In the genomic region with DNA sequence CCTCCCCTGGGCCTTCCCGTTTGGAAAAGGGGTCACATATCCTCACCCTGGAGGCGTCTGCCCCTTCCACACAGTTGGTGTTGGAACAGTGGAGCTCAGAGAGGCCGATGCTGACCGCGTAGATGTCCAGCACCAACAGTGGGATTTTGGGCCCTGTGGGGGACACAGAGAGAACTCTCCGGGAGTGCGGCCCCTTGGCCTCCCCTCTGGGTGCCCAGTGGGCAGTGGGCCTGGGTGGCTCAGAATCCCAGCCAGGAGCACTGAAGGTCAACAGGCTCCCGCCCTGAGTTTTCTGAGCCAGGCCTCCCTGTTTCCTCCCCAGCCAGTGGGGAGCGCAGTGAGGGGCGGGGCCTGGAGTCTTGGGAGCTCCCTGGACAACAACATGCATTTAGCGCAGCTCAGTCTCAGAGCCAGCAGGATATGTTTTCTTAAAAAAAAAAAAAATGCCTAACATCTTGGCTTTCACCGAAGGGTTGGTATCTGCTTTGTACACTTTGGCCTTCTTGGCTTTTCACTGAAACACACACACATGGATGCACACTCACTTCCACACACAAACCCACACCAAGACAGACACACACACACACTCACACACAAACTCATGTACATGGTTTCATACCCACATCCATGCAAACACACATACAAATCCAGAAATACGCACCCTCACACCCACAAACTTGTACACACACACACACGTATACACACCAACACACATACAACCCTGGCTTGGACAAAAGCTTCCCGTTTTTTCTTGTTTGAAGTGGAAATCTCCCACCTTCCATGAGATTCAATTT, we compare ENCODE assay signal across 9 cellular contexts. TPM values are rescaled to one million over a fixed set of nuclear protein-coding genes. Genes with fewer than 3 reads are reported as not detected.
DNase-seq lines count a peak whose midpoint lies in the region; ATAC-seq lines count a peak whose summit lies in the region.
"Had no signal": no experiment of that assay in that cellular context is flagged by ENCODE, and none has a peak within 500 bp of the region (broad histone marks: within the 10 kb centered on the region; RNA-seq: fewer than 3 reads in every experiment).

No MANE protein-coding gene starts in this region.

- H3K4me3 ChIP-seq in muscle layer of colon (ENCODE audit: low read depth in 1 of 2, low read length in 2 of 2) (peak overlapping the region; percentile 8 to 62), urinary bladder (ENCODE audit: low read depth, low read length) (no peak overlapping the region)

- no peak overlapping the region for H3K9ac ChIP-seq in muscle layer of colon (ENCODE audit: low read length)

- no peaks in the 10 kb centered on the region for H3K27me3 ChIP-seq in muscle layer of colon (ENCODE audit: control insufficient read depth in 1 of 2, insufficient read depth in 2 of 2, low read length in 2 of 2)

- in situ Hi-C loops in G401 (cut with HindIII; ENCODE audit: low sequenced_read_pairs), result loop anchor here (5.0 kb wide), 1 partner anchor 39 kb away; no protein-coding TSS in a partner anchor

- peak; percentile 47 for DNase-seq in activated effector memory CD4-positive, alpha-beta T cell treated with anti-CD3 and anti-CD28 coated beads, Interleukin-2, amount 50 U/mL, for 16 hours
- DNase-seq in activated effector memory CD4-positive, alpha-beta T cell treated with Interleukin-2 at 50 U/mL for 16 hours, result no peak
- peak; percentile 35 for DNase-seq in fibroblast of peridontal ligament (ENCODE audit: extremely low read depth)
- no peak for DNase-seq in G401 (ENCODE audit: low spot score)
- no peak for DNase-seq in T-helper 9 cell

- no peak for ATAC-seq in HG03520 (IDR thresholded peaks at IDR 0.05; ENCODE audit: unreplicated experiment)

- H3K36me3 ChIP-seq in muscle layer of colon (ENCODE audit: insufficient read depth, low read length), result no peaks in the 10 kb centered on the region
- no peaks in the 10 kb centered on the region for H3K36me3 ChIP-seq in urinary bladder (ENCODE audit: insufficient read depth)

- no peaks in the 10 kb centered on the region for H3K9me3 ChIP-seq in muscle layer of colon (ENCODE audit: low read length)

- WGBS in urinary bladder, result 36% methylated on average over 15 of the region's 15 CpGs

- H3K4me1 ChIP-seq in muscle layer of colon (ENCODE audit: insufficient read depth, low read length) (peaks cover 42% of the 10 kb centered on the region), urinary bladder (ENCODE audit: insufficient read depth) (no peaks in the 10 kb centered on the region)

- H3K27ac ChIP-seq in muscle layer of colon (ENCODE audit: low read depth, low read length), result peak overlapping the region; percentile 64
- peak overlapping the region; percentile 81 for H3K27ac ChIP-seq in urinary bladder (ENCODE audit: low read depth)

RNA-seq across cellular contexts. Expression of a gene that starts 0.6 kb away (rescaled TPM):
- total RNA-seq in urinary bladder, result 110 TPM
- 82.1 TPM for polyA plus RNA-seq in urinary bladder
- total RNA-seq in G401 (2014; rRNA removed; shearing (Covaris generic)), result 3.4 and 5.7 TPM in 2 replicates
- total RNA-seq: endothelial cell of umbilical vein had no signal
- polyA plus RNA-seq: endothelial cell of umbilical vein had no signal

RNA-seq across cellular contexts. Expression of a gene that starts 29.6 kb away (rescaled TPM):
- 21.9 TPM for total RNA-seq in urinary bladder
- 2.2 TPM for polyA plus RNA-seq in urinary bladder
- total RNA-seq in G401 (2014; rRNA removed; shearing (Covaris generic)), result 17.2 and 23.9 TPM in 2 replicates
- total RNA-seq: endothelial cell of umbilical vein had no signal
- polyA plus RNA-seq: endothelial cell of umbilical vein had no signal

RNA-seq across cellular contexts. Expression of a gene that starts 42.6 kb away (rescaled TPM):
- 2.9 TPM for total RNA-seq in urinary bladder
- polyA plus RNA-seq in urinary bladder, result 2.0 TPM
- total RNA-seq in G401 (2014; rRNA removed; shearing (Covaris generic)), result not detected in 2 replicates
- total RNA-seq: endothelial cell of umbilical vein had no signal
- polyA plus RNA-seq: endothelial cell of umbilical vein had no signal

Comparison
In these comparisons a context has a peak if more than half of its experiments do, and no peak if none do; other contexts are left out.
1. DNase-seq: peak in activated effector memory CD4-positive, alpha-beta T cell treated with anti-CD3 and anti-CD28 coated beads, Interleukin-2, amount 50 U/mL, for 16 hours (single experiment) and fibroblast of peridontal ligament (single experiment); none in activated effector memory CD4-positive, alpha-beta T cell treated with Interleukin-2 at 50 U/mL for 16 hours (single experiment), G401 (single experiment) and T-helper 9 cell (single experiment).
2. RNA of a gene that starts 0.6 kb away (total RNA-seq): 110 TPM in urinary bladder (single experiment); 3.4 to 5.7 TPM in G401; every median in the first group is over 10 times any median in the second.